In the genomic region with DNA sequence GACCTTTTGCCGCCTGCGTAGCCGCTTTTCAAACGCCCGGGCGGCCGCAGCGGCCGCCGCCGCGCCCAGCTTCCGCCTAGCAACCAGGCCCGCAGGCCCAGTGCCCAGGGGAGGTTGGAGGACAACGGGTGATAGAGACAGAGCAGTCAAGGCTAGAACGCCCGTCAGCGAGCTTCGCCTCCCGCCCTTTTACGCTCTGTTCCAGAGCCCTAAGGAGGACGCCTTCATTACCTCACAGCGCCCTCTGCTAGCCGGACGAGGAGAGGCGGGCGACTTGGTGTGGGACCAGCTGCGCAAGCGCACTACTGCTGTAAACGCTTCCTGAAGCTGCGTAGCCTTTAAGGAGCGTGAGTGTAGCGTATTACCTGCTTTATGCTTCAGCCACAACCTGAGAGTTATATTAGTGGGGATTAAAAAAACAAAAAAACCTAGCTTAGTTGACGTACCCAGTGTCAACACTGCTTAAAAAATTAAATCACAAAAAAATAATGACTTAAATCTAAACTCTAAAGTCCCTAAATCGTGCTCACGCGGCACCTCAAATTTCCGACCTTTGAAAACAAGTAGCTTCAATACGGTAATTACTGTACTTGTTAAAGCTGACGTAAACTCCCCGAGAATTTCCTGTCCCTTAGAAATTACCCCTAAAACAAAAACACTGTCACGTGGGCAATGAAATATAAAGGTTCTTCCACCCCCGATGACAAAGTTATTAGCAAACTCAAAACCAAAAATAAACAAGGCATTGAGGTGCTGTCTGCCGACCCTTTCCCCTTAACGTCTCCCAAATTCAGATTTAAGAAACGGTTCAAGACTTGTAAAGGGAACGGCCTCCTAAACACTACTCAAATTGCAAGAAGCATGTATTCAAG, we compare ENCODE assay signal across 8 cellular contexts. TPM values are rescaled to one million over a fixed set of nuclear protein-coding genes. Genes with fewer than 3 reads are reported as not detected.
DNase-seq lines count a peak whose midpoint lies in the region; ATAC-seq and TF ChIP-seq lines count a peak whose summit lies in the region.

Gene CEP120 (minus strand): TSS at position 126 of the 872 bp plus-strand sequence. CDS start 405 bp downstream, outside the sequence.

- TF ChIP-seq CTCF in GM12864 (IDR thresholded peaks at IDR 0.05; ENCODE audit: low read depth, low read length, missing control alignments) (peak; percentile 84), glutamatergic neuron (IDR thresholded peaks at IDR 0.05; ENCODE audit: partially characterized antibody, unreplicated experiment) (peak; percentile 50), osteoblast (IDR thresholded peaks at IDR 0.05; ENCODE audit: extremely low read depth, low read depth, low read length) (peak; percentile 90)

- no peaks in the 10 kb centered on the region for H3K27me3 ChIP-seq in osteoblast (ENCODE audit: insufficient read depth, low read length)
- no peaks in the 10 kb centered on the region for H3K27me3 ChIP-seq in thymus (ENCODE audit: control insufficient read depth, insufficient read depth)

- ATAC-seq in HG02610 (IDR thresholded peaks at IDR 0.05; ENCODE audit: unreplicated experiment), result peak; percentile 98

- peak; percentile 99 for DNase-seq in GM12864 (ENCODE audit: low read depth)
- peak; percentile 98 for DNase-seq in NCI-H1092 (lab: John Stamatoyannopoulos, UW)
- peak; percentile 99 for DNase-seq in SKM-1 treated with dmso at 0.1 percent for 144 hours (lab: John Stamatoyannopoulos, UW; ENCODE audit: unreplicated experiment)
- peak; percentile 95 for DNase-seq in activated naive CD8-positive, alpha-beta T cell treated with anti-CD3 and anti-CD28 coated beads for 36 hours
- peak; percentile 96 for DNase-seq in glutamatergic neuron
- DNase-seq in osteoblast (ENCODE audit: insufficient read length, low spot score, missing footprints), result peak; percentile 97

- H3K4me2 ChIP-seq in osteoblast (ENCODE audit: insufficient read depth, low read length), result peak within 1 kb of the TSS; percentile 94

- peaks cover 13% of the 10 kb centered on the region for H3K4me1 ChIP-seq in osteoblast (ENCODE audit: insufficient read depth, low read length)
- peaks cover 14% of the 10 kb centered on the region for H3K4me1 ChIP-seq in thymus (ENCODE audit: control insufficient read depth, insufficient read depth, low read length)

- H3K9me3 ChIP-seq in osteoblast (ENCODE audit: low read depth, low read length) (no peaks in the 10 kb centered on the region), thymus (ENCODE audit: control insufficient read depth) (no peaks in the 10 kb centered on the region)

- H4K20me1 ChIP-seq in osteoblast (ENCODE audit: insufficient read depth, low read length), result no peaks in the 10 kb centered on the region

- 1% methylated on average over 47 of the region's 47 CpGs for WGBS in thymus

- no peaks in the 10 kb centered on the region for H3K27me3 Mint-ChIP-seq in activated naive CD8-positive, alpha-beta T cell treated with anti-CD3 and anti-CD28 coated beads for 36 hours
- peaks cover 2% of the 10 kb centered on the region for H3K27me3 Mint-ChIP-seq in glutamatergic neuron (ENCODE audit: unreplicated experiment)

- peak within 1 kb of the TSS; percentile 85 for H3K4me3 ChIP-seq in GM12864 (ENCODE audit: low read depth, low read length)
- H3K4me3 ChIP-seq in osteoblast (ENCODE audit: insufficient read depth, low read length), result peak within 1 kb of the TSS; percentile 93
- H3K4me3 ChIP-seq in thymus (ENCODE audit: low read length), result peak within 1 kb of the TSS; percentile 92

- H3K9me3 Mint-ChIP-seq in activated naive CD8-positive, alpha-beta T cell treated with anti-CD3 and anti-CD28 coated beads for 36 hours, result peaks cover 1% of the 10 kb centered on the region
- H3K9me3 Mint-ChIP-seq in glutamatergic neuron (ENCODE audit: unreplicated experiment), result peaks cover 3% of the 10 kb centered on the region

- H3K36me3 ChIP-seq in osteoblast (ENCODE audit: insufficient read depth, low read length) (no peaks in the 10 kb centered on the region), thymus (ENCODE audit: control insufficient read depth, insufficient read depth) (peaks cover 3% of the 10 kb centered on the region)

- H2AFZ ChIP-seq in osteoblast (ENCODE audit: low read length), result peak within 1 kb of the TSS; percentile 97

- H3K27ac Mint-ChIP-seq in activated naive CD8-positive, alpha-beta T cell treated with anti-CD3 and anti-CD28 coated beads for 36 hours, result no peak within 1 kb of the TSS
- H3K27ac Mint-ChIP-seq in glutamatergic neuron (ENCODE audit: unreplicated experiment), result no peak within 1 kb of the TSS

- H3K36me3 Mint-ChIP-seq in activated naive CD8-positive, alpha-beta T cell treated with anti-CD3 and anti-CD28 coated beads for 36 hours, result peaks cover under 1% of the 10 kb centered on the region
- H3K36me3 Mint-ChIP-seq in glutamatergic neuron (ENCODE audit: unreplicated experiment), result no peaks in the 10 kb centered on the region

- peaks cover 17% of the 10 kb centered on the region for H3K4me1 Mint-ChIP-seq in activated naive CD8-positive, alpha-beta T cell treated with anti-CD3 and anti-CD28 coated beads for 36 hours
- H3K4me1 Mint-ChIP-seq in glutamatergic neuron (ENCODE audit: low read depth, unreplicated experiment), result peaks cover 4% of the 10 kb centered on the region

- peaks cover 38% of the 10 kb centered on the region for H3K79me2 ChIP-seq in osteoblast (ENCODE audit: insufficient read depth, low read length)

- H3K27ac ChIP-seq in osteoblast (ENCODE audit: low read depth, low read length) (peak within 1 kb of the TSS; percentile 87), thymus (ENCODE audit: low read depth) (peak within 1 kb of the TSS; percentile 94)

- H3K4me3 Mint-ChIP-seq in activated naive CD8-positive, alpha-beta T cell treated with anti-CD3 and anti-CD28 coated beads for 36 hours, result no peak within 1 kb of the TSS
- peak within 1 kb of the TSS; percentile 89 for H3K4me3 Mint-ChIP-seq in glutamatergic neuron (ENCODE audit: unreplicated experiment)

RNA-seq across cellular contexts. Expression of gene CEP120, which starts in this region (rescaled TPM):
- total RNA-seq in activated naive CD8-positive, alpha-beta T cell treated with anti-CD3 and anti-CD28 coated beads for 36 hours, result 10 to 100 TPM; 19.1 to 21.1 TPM
- total RNA-seq in glutamatergic neuron (ENCODE audit: unreplicated experiment) (8.2 TPM), osteoblast (24.2 and 29.8 TPM in 2 replicates)
- polyA plus RNA-seq in thymus, result 21.3 TPM

Comparison
In these comparisons a context has a peak if more than half of its experiments do, and no peak if none do; other contexts are left out.
1. Peak in every context shown above with its lines: DNase-seq, ATAC-seq, H3K4me3 ChIP-seq and H3K27ac ChIP-seq.